1 cellular context compared by ENCODE assay signal in genomic region chr17:81869221-81870154, GRCh38.
TF ChIP-seq lines count a peak whose summit lies in the region.

No MANE protein-coding gene starts in this region.

TF ChIP-seq in HEK293, 187 proteins besides CTCF, POLR2A, EP300 and RAD21 (continued from another document):
- TF ChIP-seq TSHZ1 (tag by site-specific recombination; IDR thresholded peaks at IDR 0.05; ENCODE audit: borderline replicate concordance) (peak; percentile 29; the same call in 1 of the 2 replicates), YY2 (tag by site-specific recombination; IDR thresholded peaks at IDR 0.05) (no peak), KLF1 (tag by site-specific recombination; IDR thresholded peaks at IDR 0.05) (peak; percentile 19; the same call in 1 of the 2 replicates), ZSCAN4 (tag by site-specific recombination; IDR thresholded peaks at IDR 0.05) (no peak), ZBTB21 (tag by site-specific recombination; IDR thresholded peaks at IDR 0.05) (no peak), GLIS1 (tag by site-specific recombination; IDR thresholded peaks at IDR 0.05) (peak; percentile 97), ZXDB (tag by site-specific recombination; IDR thresholded peaks at IDR 0.05) (peak; percentile 62), ZNF121 (tag by site-specific recombination; IDR thresholded peaks at IDR 0.05) (peak; percentile 34; the same call in 1 of the 2 replicates), ZBTB8A (tag by site-specific recombination; IDR thresholded peaks at IDR 0.05) (peak; percentile 64), KLF8 (tag by site-specific recombination; IDR thresholded peaks at IDR 0.05) (peak; percentile 17; the same call in 1 of the 2 replicates), ZNF600 (tag by site-specific recombination; IDR thresholded peaks at IDR 0.05) (peak; percentile 79; the same call in 1 of the 2 replicates), ZNF548 (tag by site-specific recombination; IDR thresholded peaks at IDR 0.05) (no peak), ZNF837 (tag by site-specific recombination; IDR thresholded peaks at IDR 0.05) (0 out of 2 replicates have a peak, but pooled peaks have one; percentile 8), AEBP2 (tag by site-specific recombination; IDR thresholded peaks at IDR 0.05; ENCODE audit: borderline replicate concordance) (no peak), REPIN1 (tag by site-specific recombination; IDR thresholded peaks at IDR 0.05; ENCODE audit: low read depth) (peak; percentile 75; the same call in 1 of the 2 replicates), ZSCAN5A (tag by site-specific recombination; IDR thresholded peaks at IDR 0.05) (peak; percentile 49; the same call in 1 of the 2 replicates), ZNF423 (tag by site-specific recombination; IDR thresholded peaks at IDR 0.05) (peak; percentile 88), ZNF624 (tag by site-specific recombination; IDR thresholded peaks at IDR 0.05) (no peak), ZBTB1 (tag by site-specific recombination; IDR thresholded peaks at IDR 0.05) (peak; percentile 23; the same call in 1 of the 2 replicates), BCL11B (tag by site-specific recombination; IDR thresholded peaks at IDR 0.05; ENCODE audit: low read depth) (peak; percentile 95), ZEB2 (tag by site-specific recombination; IDR thresholded peaks at IDR 0.05) (peak; percentile 94), MZF1 (tag by site-specific recombination; IDR thresholded peaks at IDR 0.05; ENCODE audit: borderline replicate concordance) (0 out of 2 replicates have a peak, but pooled peaks have one; percentile 11), INSM2 (tag by site-specific recombination; IDR thresholded peaks at IDR 0.05) (peak; percentile 30), BCL11A (tag by site-specific recombination; IDR thresholded peaks at IDR 0.05; ENCODE audit: low read depth) (peak; percentile 93)
